In the genomic region with DNA sequence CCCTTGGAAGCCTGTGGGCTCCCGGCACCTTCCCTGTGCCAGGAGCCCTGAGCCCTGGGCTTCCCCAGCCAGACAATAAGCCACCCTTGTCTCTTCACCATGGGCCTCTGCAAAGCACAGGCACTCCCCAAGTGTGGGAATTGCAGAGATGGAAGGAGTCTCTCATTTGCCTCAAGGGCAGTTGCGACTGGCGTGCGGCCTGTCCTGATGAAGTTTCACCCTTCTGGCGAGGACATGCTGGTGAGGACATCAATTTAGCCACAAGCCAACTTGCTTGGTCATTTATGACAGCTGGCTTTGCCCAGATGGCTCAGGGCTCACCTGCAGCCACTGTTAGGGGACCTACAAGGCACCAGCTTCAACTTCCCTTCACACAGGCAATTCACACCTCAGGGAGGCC, we compare ENCODE assay signal across 1 cellular context.
TF ChIP-seq lines count a peak whose summit lies in the region.

No MANE protein-coding gene starts in this region.

TF ChIP-seq in HCT116, 20 proteins besides CTCF, POLR2A, EP300 and RAD21 (continued from another document):
- TF ChIP-seq TCF7L2 (IDR thresholded peaks at IDR 0.05; ENCODE audit: borderline replicate concordance, extremely low read depth, insufficient read depth, insufficient read length) (no peak), FOSL1 (IDR thresholded peaks at IDR 0.05; ENCODE audit: low read depth) (no peak), SIN3A (IDR thresholded peaks at IDR 0.05; ENCODE audit: low read depth) (no peak), ATF3 (IDR thresholded peaks at IDR 0.05) (no peak), REST (IDR thresholded peaks at IDR 0.05; ENCODE audit: low read depth) (no peak), JUND (IDR thresholded peaks at IDR 0.05) (no peak), ZNF274 (IDR thresholded peaks at IDR 0.05; ENCODE audit: low read depth, low read length) (no peak), EGR1 (IDR thresholded peaks at IDR 0.05; ENCODE audit: low read depth) (no peak), YY1 (IDR thresholded peaks at IDR 0.05; ENCODE audit: extremely low read depth, insufficient replicate concordance, low read depth, low read length) (no peak)
